ENCODE assay signal across 10 cellular contexts in the genomic region with DNA sequence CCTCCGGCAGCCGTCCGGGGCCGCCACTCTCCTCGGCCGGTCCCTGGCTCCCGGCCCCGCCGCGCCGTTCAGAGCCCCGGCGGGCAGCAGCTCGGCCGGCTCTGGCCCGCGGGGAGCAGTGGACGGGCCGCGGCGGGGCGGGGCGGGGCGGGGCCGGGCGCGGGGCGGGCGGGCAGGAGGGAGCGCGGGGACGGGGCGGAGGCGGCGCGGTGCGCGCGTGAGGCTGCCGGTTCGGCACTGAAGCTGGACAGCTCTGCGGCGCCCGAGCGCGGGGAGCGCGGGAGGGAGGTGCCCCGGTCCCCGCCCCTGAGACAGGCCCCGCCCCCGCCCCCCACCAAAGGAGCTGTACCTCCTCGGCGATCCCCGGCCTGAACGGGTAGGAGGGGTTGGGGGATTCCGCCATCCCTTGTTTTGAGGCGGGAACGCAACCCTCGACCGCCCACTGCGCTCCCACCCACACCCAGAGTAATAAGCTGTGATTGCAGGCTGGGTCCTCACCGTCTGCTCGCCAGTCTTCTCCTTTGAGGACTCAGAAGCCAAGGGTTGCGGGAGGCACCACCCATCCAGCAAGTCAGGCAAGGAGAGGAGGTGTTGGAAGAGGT. TPM values are rescaled to one million over a fixed set of nuclear protein-coding genes. Genes with fewer than 3 reads are reported as not detected.
DNase-seq lines count a peak whose midpoint lies in the region; ATAC-seq and TF ChIP-seq lines count a peak whose summit lies in the region.
"Had no signal": no experiment of that assay in that cellular context is flagged by ENCODE, and none has a peak within 500 bp of the region (broad histone marks: within the 10 kb centered on the region; RNA-seq: fewer than 3 reads in every experiment).

A gene (minus strand): TSS at position 239 of the 602 bp plus-strand sequence. CDS start 50,747 bp downstream, outside the sequence.

- H3K27me3 Mint-ChIP-seq in endothelial cell (ENCODE audit: unreplicated experiment) (peaks cover 12% of the 10 kb centered on the region), neural crest cell (ENCODE audit: low read depth) (peaks cover 93% of the 10 kb centered on the region)

- H3K27ac Mint-ChIP-seq in endothelial cell (ENCODE audit: unreplicated experiment) (no peak within 1 kb of the TSS), neural crest cell (ENCODE audit: unreplicated experiment) (no peak within 1 kb of the TSS)

- H3K9me3 ChIP-seq in effector memory CD4-positive, alpha-beta T cell (ENCODE audit: control insufficient read depth, low read length): no peaks in the 10 kb centered on the region

- DNase-seq in DMS 273 (lab: John Stamatoyannopoulos, UW; ENCODE audit: unreplicated experiment) (peak; percentile 61), DMS 273 treated with DMSO at 0.1 percent for 48 hours (lab: John Stamatoyannopoulos, UW) (no peak), NCI-H774 (lab: John Stamatoyannopoulos, UW) (peak; percentile 38), endothelial cell (ENCODE audit: low spot score) (peak; percentile 24), neural crest cell (ENCODE audit: low read depth, low spot score) (no peak), LoVo (ENCODE audit: low spot score) (no peak)
- no peak for DNase-seq in effector memory CD4-positive, alpha-beta T cell
- DNase-seq: SHP77 had no signal

- no peak for TF ChIP-seq CTCF in endothelial cell (IDR thresholded peaks at IDR 0.05; ENCODE audit: unreplicated experiment)
- no peak for TF ChIP-seq CTCF in neural crest cell (conservative IDR thresholded peaks at IDR 0.05)

- H3K36me3 ChIP-seq in effector memory CD4-positive, alpha-beta T cell (ENCODE audit: control insufficient read depth, insufficient read depth, low read length): no peaks in the 10 kb centered on the region

- H3K4me1 ChIP-seq in effector memory CD4-positive, alpha-beta T cell (ENCODE audit: control insufficient read depth, insufficient read depth, low read length, poor library complexity, severe bottlenecking): no peaks in the 10 kb centered on the region

- peaks cover 3% of the 10 kb centered on the region for H3K4me1 Mint-ChIP-seq in endothelial cell (ENCODE audit: unreplicated experiment)
- peaks cover 17% of the 10 kb centered on the region for H3K4me1 Mint-ChIP-seq in neural crest cell

- H3K27ac ChIP-seq in effector memory CD4-positive, alpha-beta T cell (ENCODE audit: insufficient read depth, low read length, poor library complexity, severe bottlenecking): no peak within 1 kb of the TSS
- H3K27ac ChIP-seq: 22Rv1 had no signal

- no peaks in the 10 kb centered on the region for H3K36me3 Mint-ChIP-seq in endothelial cell (ENCODE audit: low read depth, unreplicated experiment)
- no peaks in the 10 kb centered on the region for H3K36me3 Mint-ChIP-seq in neural crest cell (ENCODE audit: low read depth)

- H3K4me3 ChIP-seq in effector memory CD4-positive, alpha-beta T cell (ENCODE audit: insufficient read depth, low read depth, low read length, poor library complexity, severe bottlenecking): no peak within 1 kb of the TSS

- ATAC-seq in HG03521 (IDR thresholded peaks at IDR 0.05; ENCODE audit: unreplicated experiment): no peak

- H3K4me3 Mint-ChIP-seq in endothelial cell (ENCODE audit: unreplicated experiment) (peak within 1 kb of the TSS; percentile 82), neural crest cell (peak within 1 kb of the TSS; percentile 86)

- peaks cover 26% of the 10 kb centered on the region for H3K27me3 ChIP-seq in effector memory CD4-positive, alpha-beta T cell (replicated peaks; ENCODE audit: control insufficient read depth, insufficient read depth, low read length, poor library complexity, severe bottlenecking)

- no peaks in the 10 kb centered on the region for H3K9me3 Mint-ChIP-seq in endothelial cell (ENCODE audit: unreplicated experiment)
- H3K9me3 Mint-ChIP-seq in neural crest cell: no peaks in the 10 kb centered on the region

RNA-seq across cellular contexts. Expression of the gene that starts here (rescaled TPM):
- 1.3 TPM for total RNA-seq in endothelial cell (ENCODE audit: unreplicated experiment)
- total RNA-seq in neural crest cell: 2.8 and 2.9 TPM in 2 replicates

Comparison
In these comparisons a context has a peak if more than half of its experiments do, and no peak if none do; other contexts are left out.
1. DNase-seq: peak in DMS 273 (single experiment), NCI-H774 (single experiment) and endothelial cell (single experiment); none in DMS 273 treated with DMSO at 0.1 percent for 48 hours (single experiment), neural crest cell (single experiment), LoVo (single experiment) and effector memory CD4-positive, alpha-beta T cell (0 of 3).